Comparison of ENCODE assay signal across 9 cellular contexts in the genomic region with DNA sequence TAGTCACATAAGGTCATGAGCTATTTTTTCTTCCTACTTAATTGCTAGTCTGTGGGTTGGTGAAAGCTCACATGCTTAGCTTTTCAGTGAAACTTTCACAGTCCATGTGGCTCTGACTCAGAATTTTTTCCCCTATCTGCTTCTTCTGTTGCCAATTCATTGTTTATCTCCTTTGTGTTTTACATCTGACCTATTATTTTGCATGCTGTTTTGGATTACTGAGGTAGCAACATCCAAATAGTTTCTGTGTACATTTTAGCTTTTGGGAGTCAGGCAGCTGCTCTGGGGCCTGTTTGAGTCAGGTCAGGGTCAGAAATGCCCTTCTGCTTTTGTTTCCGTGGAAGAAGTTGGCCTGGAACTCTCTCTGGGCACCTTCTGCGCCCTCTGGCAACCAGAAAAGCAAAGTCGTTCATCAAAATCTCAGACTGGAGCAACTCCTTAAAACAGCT. TPM values are rescaled to one million over a fixed set of nuclear protein-coding genes. Genes with fewer than 3 reads are reported as not detected.
DNase-seq lines count a peak whose midpoint lies in the region; FAIRE-seq and TF ChIP-seq lines count a peak whose summit lies in the region.
"Had no signal": no experiment of that assay in that cellular context is flagged by ENCODE, and none has a peak within 500 bp of the region (broad histone marks: within the 10 kb centered on the region; RNA-seq: fewer than 3 reads in every experiment).

No MANE protein-coding gene starts in this region.

- H3K36me3 ChIP-seq in left ventricle myocardium inferior (no peaks in the 10 kb centered on the region), tibial artery (no peaks in the 10 kb centered on the region), small intestine (ENCODE audit: control insufficient read depth in 2 of 2, insufficient read depth in 2 of 2, low read length in 2 of 2) (no peaks in the 10 kb centered on the region)
- H3K36me3 ChIP-seq: thyroid gland had no signal

- no peak for TF ChIP-seq POLR2A in H54 (IDR thresholded peaks at IDR 0.05; ENCODE audit: low read depth, low read length)

- H3K27me3 Mint-ChIP-seq in CD14-positive monocyte (ENCODE audit: low read depth in 3 of 3), result peaks cover 0 to 5% (median 2%) of the 10 kb centered on the region in 3 donors

- H3K4me3 ChIP-seq in left ventricle myocardium inferior (no peak overlapping the region), tibial artery (no peak overlapping the region), small intestine (ENCODE audit: low read depth in 1 of 2, low read length in 2 of 2) (no peak overlapping the region)
- H3K4me3 ChIP-seq: thyroid gland had no signal

- H3K9me3 ChIP-seq in left ventricle myocardium inferior (replicated peaks) (no peaks in the 10 kb centered on the region), tibial artery (no peaks in the 10 kb centered on the region), small intestine (ENCODE audit: control insufficient read depth, low read depth) (peaks cover 1% of the 10 kb centered on the region)
- H3K9me3 ChIP-seq: thyroid gland had no signal

- DNase-seq in H54 (ENCODE audit: insufficient read length, low spot score), result no peak
- DNase-seq in SK-MEL-5 (ENCODE audit: low read depth, low spot score), result peak; percentile 62
- no peak for DNase-seq in left ventricle myocardium inferior
- DNase-seq in tibial artery, result no peak
- DNase-seq in small intestine, result no peak
- no peak for DNase-seq in CD14-positive monocyte (ENCODE audit: low spot score)
- no peak for DNase-seq in NCI-H1048 (lab: John Stamatoyannopoulos, UW)
- DNase-seq: NCI-H1105 treated with DMSO at 0.1 percent for 48 hours, thyroid gland had no signal

- H3K36me3 Mint-ChIP-seq in CD14-positive monocyte, result no peaks in the 10 kb centered on the region

- H3K4me1 ChIP-seq in left ventricle myocardium inferior, result peaks cover 78% of the 10 kb centered on the region
- peaks cover 0 to 91% (median 49%) of the 10 kb centered on the region in 4 donors for H3K4me1 ChIP-seq in tibial artery
- H3K4me1 ChIP-seq in small intestine (ENCODE audit: control insufficient read depth in 2 of 2, insufficient read depth in 1 of 2, low read depth in 1 of 2, low read length in 1 of 2), result peaks cover 0 to 4% of the 10 kb centered on the region in 2 donors
- H3K4me1 ChIP-seq: thyroid gland had no signal

- no peak overlapping the region for H3K27ac Mint-ChIP-seq in CD14-positive monocyte

- FAIRE-seq in H54 (lab: Jason Lieb, UNC), result peak; percentile 36
- FAIRE-seq in small intestine (lab: Jason Lieb, UNC), result no peak

- no peaks in the 10 kb centered on the region for H3K4me1 Mint-ChIP-seq in CD14-positive monocyte

- in situ Hi-C loops in SK-MEL-5 (cut with HindIII; ENCODE audit: low pct_unique_long_range_greater_than_20kb, low sequenced_read_pairs), result no loop called here

- H3K27me3 ChIP-seq in left ventricle myocardium inferior (ENCODE audit: low read depth) (no peaks in the 10 kb centered on the region), tibial artery (no peaks in the 10 kb centered on the region), small intestine (ENCODE audit: control insufficient read depth in 2 of 2, insufficient read depth in 2 of 2, low read length in 2 of 2) (no peaks in the 10 kb centered on the region)
- H3K27me3 ChIP-seq: thyroid gland had no signal

- no peak for TF ChIP-seq CTCF in left ventricle myocardium inferior (IDR thresholded peaks at IDR 0.05; ENCODE audit: borderline replicate concordance)
- TF ChIP-seq CTCF in tibial artery (IDR thresholded peaks at IDR 0.05), result no peak
- no peak for TF ChIP-seq CTCF in CD14-positive monocyte (IDR thresholded peaks at IDR 0.05)

- peak overlapping the region; percentile 43 for H3K27ac ChIP-seq in left ventricle myocardium inferior (replicated peaks)
- H3K27ac ChIP-seq in tibial artery, result peak overlapping the region; percentile 49 to 57
- no peak overlapping the region for H3K27ac ChIP-seq in small intestine (ENCODE audit: low read depth in 1 of 2, low read length in 1 of 2)
- H3K27ac ChIP-seq: thyroid gland had no signal

- 57 to 78% (median 66%) methylated on average over 3 of the region's 3 CpGs for WGBS in small intestine, 3 donors

- peaks cover 0 to 8% (median 4%) of the 10 kb centered on the region in 7 donors for H3K9me3 Mint-ChIP-seq in CD14-positive monocyte

- intact Hi-C loops in left ventricle myocardium inferior (cut with micrococcal nuclease) (no loop called here), tibial artery (cut with DNase I; ENCODE audit: low total_unique reads) (no loop called here), CD14-positive monocyte (cut with micrococcal nuclease) (no loop called here)

- no peak overlapping the region for H3K4me3 Mint-ChIP-seq in CD14-positive monocyte

RNA-seq across cellular contexts. Expression of gene ROR1, which starts 40.0 kb away (rescaled TPM):
- 2.6 and 2.8 TPM in 2 replicates for total RNA-seq in SK-MEL-5 (2014; rRNA removed; shearing (Covaris generic))
- polyA plus RNA-seq in SK-MEL-5 (2015; cell fraction: cytosol; rRNA removed), result 6.9 and 7.6 TPM in 2 replicates
- 2.3 and 2.5 TPM in 2 replicates for polyA plus RNA-seq in SK-MEL-5 (2015; cell fraction: nucleus; rRNA removed)
- total RNA-seq in left ventricle myocardium inferior, result 14.0 TPM
- polyA plus RNA-seq in small intestine (1 to 10 TPM in 1 of 3 donors, under 1 TPM in 1, not detected in 1; 0.22 to 3.6 TPM), CD14-positive monocyte (not detected)

Comparison
In these comparisons a context has a peak if more than half of its experiments do, and no peak if none do; other contexts are left out.
1. H3K27ac ChIP-seq: peak in left ventricle myocardium inferior (single experiment) and tibial artery (2 of 2); none in small intestine (0 of 2).